9 cellular contexts compared by ENCODE assay signal in genomic region chr6:7236312-7237209, GRCh38.
A peak's percentile ranks its signal among the peaks of the same experiment; 100 is the strongest.
DNase-seq lines count a peak whose midpoint lies in the region; ATAC-seq, FAIRE-seq and TF ChIP-seq lines count a peak whose summit lies in the region.
"Had no signal": no experiment of that assay in that cellular context is flagged by ENCODE, and none has a peak within 500 bp of the region (broad histone marks: within the 10 kb centered on the region; RNA-seq: fewer than 3 reads in every experiment).

No MANE protein-coding gene starts in this region.

- in situ Hi-C loops in HepG2 (cut with HindIII; ENCODE audit: extremely low pct_ligation_motif_present, low pct_unique_long_range_greater_than_20kb): no loop called here

- BruUV-seq in HepG2 (replicated peaks; lab: Mats Ljungman, UMichigan): no TSS peak

- DNase-seq in GM10248 (ENCODE audit: extremely low spot score) (peak; percentile 57), NCI-H2196 treated with DMSO at 0.1 percent for 48 hours (lab: John Stamatoyannopoulos, UW; ENCODE audit: unreplicated experiment) (peak; percentile 30), HepG2 (ENCODE audit: low spot score) (no peak), MV-4-11 (lab: John Stamatoyannopoulos, UW) (no peak), glutamatergic neuron (no peak)
- no peak for DNase-seq in effector CD4-positive, alpha-beta T cell
- DNase-seq: activated naive CD4-positive, alpha-beta T cell had no signal

- peaks cover 10% of the 10 kb centered on the region for H3K4me1 Mint-ChIP-seq in glutamatergic neuron (ENCODE audit: low read depth, unreplicated experiment)

- no peak for TF ChIP-seq RAD21 in HepG2 (CRISPR knock-in tag; IDR thresholded peaks at IDR 0.05)

- H3K36me3 Mint-ChIP-seq in glutamatergic neuron (ENCODE audit: unreplicated experiment): no peaks in the 10 kb centered on the region

- intact Hi-C loops in HepG2 (cut with micrococcal nuclease; ENCODE audit: unreplicated experiment): no loop called here

- peaks cover 81% of the 10 kb centered on the region for H3K4me1 ChIP-seq in HepG2 (ENCODE audit: insufficient read depth, low read length)

- H3K4me2 ChIP-seq in HepG2 (ENCODE audit: low read depth, low read length): peak overlapping the region; percentile 38

- no peak overlapping the region for H3K4me3 ChIP-seq in HepG2 (replicated peaks in 1 of 3; ENCODE audit: insufficient read depth in 1 of 3, low read depth in 2 of 3, low read length in 3 of 3)

- TF ChIP-seq EP300 in HepG2 (IDR thresholded peaks at IDR 0.05; ENCODE audit: low read depth in 2 of 2, low read length in 2 of 2) (peak in 1 of 2 experiments; percentile 16; a peak in 1 of 4 replicates), HepG2 (CRISPR knock-in tag; IDR thresholded peaks at IDR 0.05; ENCODE audit: borderline replicate concordance) (no peak)

- CTCF ChIA-PET in GM10248 (lab: Yijun Ruan, JAX) (interaction anchor here (0.6 to 3.4 kb wide), 13 partner anchors 10 to 576 kb away, joined by 3 to 17 read pairs (median 3); no protein-coding TSS in a partner anchor), HepG2 (lab: Yijun Ruan, JAX; ENCODE audit: low intra/inter-chr PET ratio, low total read pairs) (no interaction called here)

- no peak for TF ChIP-seq POLR2A in HepG2 (IDR thresholded peaks at IDR 0.05; ENCODE audit: insufficient read depth in 1 of 2, low read depth in 2 of 2, low read length in 2 of 2)

- peak overlapping the region; percentile 6; the same call in 1 of the 2 replicates for H3K9ac ChIP-seq in HepG2 (ENCODE audit: insufficient read depth, low read depth, low read length)

- H4K20me1 ChIP-seq in HepG2 (ENCODE audit: insufficient read depth, low read length): peaks cover 16% of the 10 kb centered on the region; the same call in 1 of the 2 replicates

- POLR2A ChIA-PET in GM10248 (lab: Yijun Ruan, JAX): interaction anchor here (0.6 kb wide), 1 partner anchor 251 kb away, joined by 4 read pairs; no protein-coding TSS in a partner anchor
- POLR2A ChIA-PET in HepG2 (lab: Yijun Ruan, JAX): interaction anchor here (0.6 kb wide), 1 partner anchor 25 kb away, joined by 3 read pairs; no protein-coding TSS in a partner anchor

- no peaks in the 10 kb centered on the region for H3K9me3 ChIP-seq in HepG2 (ENCODE audit: low read length)

- H3K27me3 ChIP-seq in HepG2 (ENCODE audit: control insufficient read depth in 1 of 2, insufficient read depth in 2 of 2, low read length in 2 of 2): no peaks in the 10 kb centered on the region

- no peak overlapping the region for H3K4me3 Mint-ChIP-seq in glutamatergic neuron (ENCODE audit: unreplicated experiment)

- ATAC-seq in GM21526 (IDR thresholded peaks at IDR 0.05; ENCODE audit: low FRiP score, unreplicated experiment) (peak; percentile 38), HepG2 (no peak), HG02970 (IDR thresholded peaks at IDR 0.05; ENCODE audit: low FRiP score, unreplicated experiment) (no peak)

- WGBS in HepG2 (ENCODE audit: low lambda C conversion rate): 65% methylated on average over 8 of the region's 8 CpGs

- peaks cover 14 to 51% of the 10 kb centered on the region in 2 experiments for H3K36me3 ChIP-seq in HepG2 (replicated peaks in 1 of 2; ENCODE audit: control insufficient read depth in 1 of 2, insufficient read depth in 2 of 2, low read length in 2 of 2)

- FAIRE-seq in HepG2 (lab: Jason Lieb, UNC): no peak

- H3K27ac Mint-ChIP-seq in glutamatergic neuron (ENCODE audit: unreplicated experiment): no peak overlapping the region

- H3K79me2 ChIP-seq in HepG2 (ENCODE audit: insufficient read depth, low read length): peaks cover 12% of the 10 kb centered on the region

- no peaks in the 10 kb centered on the region for H3K9me3 Mint-ChIP-seq in glutamatergic neuron (ENCODE audit: unreplicated experiment)

- no peaks in the 10 kb centered on the region for H3K27me3 Mint-ChIP-seq in glutamatergic neuron (ENCODE audit: unreplicated experiment)

- H3K27ac ChIP-seq in HepG2 (ENCODE audit: extremely low read length, insufficient read depth, low read length): peak overlapping the region; percentile 60

- no peak overlapping the region for H2AFZ ChIP-seq in HepG2 (ENCODE audit: low read length)

- no peak for TF ChIP-seq CTCF in GM10248 (IDR thresholded peaks at IDR 0.05; ENCODE audit: control extremely low read depth, extremely low read depth, low read depth, missing control alignments)
- no peak for TF ChIP-seq CTCF in HepG2 (CRISPR knock-in tag; IDR thresholded peaks at IDR 0.05)
- no peak for TF ChIP-seq CTCF in glutamatergic neuron (IDR thresholded peaks at IDR 0.05; ENCODE audit: partially characterized antibody, unreplicated experiment)

TF ChIP-seq in HepG2, 621 proteins besides CTCF, POLR2A, EP300 and RAD21 (continues in another document):
- TF ChIP-seq HINFP (CRISPR knock-in tag; IDR thresholded peaks at IDR 0.05; ENCODE audit: low read depth) (no peak), SMAD9 (CRISPR knock-in tag; IDR thresholded peaks at IDR 0.05) (no peak), MYPOP (CRISPR knock-in tag; IDR thresholded peaks at IDR 0.05) (no peak), IKZF4 (CRISPR knock-in tag; IDR thresholded peaks at IDR 0.05; ENCODE audit: borderline replicate concordance, low read depth, not compliant biosample characterization) (no peak), ZNF362 (CRISPR knock-in tag; IDR thresholded peaks at IDR 0.05; ENCODE audit: borderline replicate concordance) (peak; percentile 88; the same call in 1 of the 2 replicates), ZNF337 (CRISPR knock-in tag; IDR thresholded peaks at IDR 0.05; ENCODE audit: borderline replicate concordance, low read depth) (no peak), HMGXB4 (CRISPR knock-in tag; IDR thresholded peaks at IDR 0.05; ENCODE audit: borderline replicate concordance in 1 of 2, low read depth in 1 of 2) (no peak), LCORL (IDR thresholded peaks at IDR 0.05) (no peak), LCORL (CRISPR knock-in tag; IDR thresholded peaks at IDR 0.05) (0 out of 2 replicates have a peak, but pooled peaks have one; percentile 18), ZIK1 (CRISPR knock-in tag; IDR thresholded peaks at IDR 0.05; ENCODE audit: borderline replicate concordance, low read depth) (no peak), SP1 (IDR thresholded peaks at IDR 0.05) (no peak), SP1 (CRISPR knock-in tag; IDR thresholded peaks at IDR 0.05) (no peak), SOX6 (IDR thresholded peaks at IDR 0.05) (no peak), SOX6 (CRISPR knock-in tag; IDR thresholded peaks at IDR 0.05) (peak; percentile 34; the same call in 1 of the 2 replicates), SMYD3 (CRISPR knock-in tag; IDR thresholded peaks at IDR 0.05) (no peak), MEIS2 (CRISPR knock-in tag; IDR thresholded peaks at IDR 0.05) (no peak), SIN3B (IDR thresholded peaks at IDR 0.05; ENCODE audit: low read length) (no peak), FOXA3 (CRISPR knock-in tag; IDR thresholded peaks at IDR 0.05) (0 out of 2 replicates have a peak, but pooled peaks have one; percentile 25), ATF3 (CRISPR knock-in tag; IDR thresholded peaks at IDR 0.05) (no peak), ZNF761 (CRISPR knock-in tag; conservative IDR thresholded peaks at IDR 0.05) (no peak), RFX3 (CRISPR knock-in tag; IDR thresholded peaks at IDR 0.05) (no peak)

Comparison
In these comparisons a context has a peak if more than half of its experiments do, and no peak if none do; other contexts are left out.
1. DNase-seq: peak in GM10248 (single experiment) and NCI-H2196 treated with DMSO at 0.1 percent for 48 hours (single experiment); none in HepG2 (single experiment), MV-4-11 (single experiment), glutamatergic neuron (single experiment) and effector CD4-positive, alpha-beta T cell (single experiment).